In the genomic region with DNA sequence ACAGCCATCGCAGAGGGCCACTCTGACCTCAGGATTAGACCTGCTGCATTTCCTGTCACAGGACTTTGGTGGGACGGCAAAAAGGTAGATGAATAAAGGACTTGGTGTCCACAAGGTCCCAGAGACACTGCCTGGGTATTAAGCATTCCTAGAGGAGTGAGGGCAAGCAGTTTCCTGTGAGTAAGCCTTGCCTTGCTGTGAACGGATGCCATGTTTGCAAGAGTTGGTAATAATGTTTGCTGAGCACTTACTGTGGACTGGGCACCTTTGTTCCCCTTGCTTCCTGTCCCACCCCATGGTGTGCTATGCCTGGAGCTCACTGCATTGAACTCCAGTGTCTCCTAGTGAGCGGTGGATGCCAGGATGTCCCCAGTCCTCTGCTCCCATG, we compare ENCODE assay signal across 1 cellular context.
TF ChIP-seq lines count a peak whose summit lies in the region.

No MANE protein-coding gene starts in this region.

TF ChIP-seq in HepG2, 621 proteins besides CTCF, POLR2A, EP300 and RAD21 (continued from another document):
- TF ChIP-seq, protein P1, sequence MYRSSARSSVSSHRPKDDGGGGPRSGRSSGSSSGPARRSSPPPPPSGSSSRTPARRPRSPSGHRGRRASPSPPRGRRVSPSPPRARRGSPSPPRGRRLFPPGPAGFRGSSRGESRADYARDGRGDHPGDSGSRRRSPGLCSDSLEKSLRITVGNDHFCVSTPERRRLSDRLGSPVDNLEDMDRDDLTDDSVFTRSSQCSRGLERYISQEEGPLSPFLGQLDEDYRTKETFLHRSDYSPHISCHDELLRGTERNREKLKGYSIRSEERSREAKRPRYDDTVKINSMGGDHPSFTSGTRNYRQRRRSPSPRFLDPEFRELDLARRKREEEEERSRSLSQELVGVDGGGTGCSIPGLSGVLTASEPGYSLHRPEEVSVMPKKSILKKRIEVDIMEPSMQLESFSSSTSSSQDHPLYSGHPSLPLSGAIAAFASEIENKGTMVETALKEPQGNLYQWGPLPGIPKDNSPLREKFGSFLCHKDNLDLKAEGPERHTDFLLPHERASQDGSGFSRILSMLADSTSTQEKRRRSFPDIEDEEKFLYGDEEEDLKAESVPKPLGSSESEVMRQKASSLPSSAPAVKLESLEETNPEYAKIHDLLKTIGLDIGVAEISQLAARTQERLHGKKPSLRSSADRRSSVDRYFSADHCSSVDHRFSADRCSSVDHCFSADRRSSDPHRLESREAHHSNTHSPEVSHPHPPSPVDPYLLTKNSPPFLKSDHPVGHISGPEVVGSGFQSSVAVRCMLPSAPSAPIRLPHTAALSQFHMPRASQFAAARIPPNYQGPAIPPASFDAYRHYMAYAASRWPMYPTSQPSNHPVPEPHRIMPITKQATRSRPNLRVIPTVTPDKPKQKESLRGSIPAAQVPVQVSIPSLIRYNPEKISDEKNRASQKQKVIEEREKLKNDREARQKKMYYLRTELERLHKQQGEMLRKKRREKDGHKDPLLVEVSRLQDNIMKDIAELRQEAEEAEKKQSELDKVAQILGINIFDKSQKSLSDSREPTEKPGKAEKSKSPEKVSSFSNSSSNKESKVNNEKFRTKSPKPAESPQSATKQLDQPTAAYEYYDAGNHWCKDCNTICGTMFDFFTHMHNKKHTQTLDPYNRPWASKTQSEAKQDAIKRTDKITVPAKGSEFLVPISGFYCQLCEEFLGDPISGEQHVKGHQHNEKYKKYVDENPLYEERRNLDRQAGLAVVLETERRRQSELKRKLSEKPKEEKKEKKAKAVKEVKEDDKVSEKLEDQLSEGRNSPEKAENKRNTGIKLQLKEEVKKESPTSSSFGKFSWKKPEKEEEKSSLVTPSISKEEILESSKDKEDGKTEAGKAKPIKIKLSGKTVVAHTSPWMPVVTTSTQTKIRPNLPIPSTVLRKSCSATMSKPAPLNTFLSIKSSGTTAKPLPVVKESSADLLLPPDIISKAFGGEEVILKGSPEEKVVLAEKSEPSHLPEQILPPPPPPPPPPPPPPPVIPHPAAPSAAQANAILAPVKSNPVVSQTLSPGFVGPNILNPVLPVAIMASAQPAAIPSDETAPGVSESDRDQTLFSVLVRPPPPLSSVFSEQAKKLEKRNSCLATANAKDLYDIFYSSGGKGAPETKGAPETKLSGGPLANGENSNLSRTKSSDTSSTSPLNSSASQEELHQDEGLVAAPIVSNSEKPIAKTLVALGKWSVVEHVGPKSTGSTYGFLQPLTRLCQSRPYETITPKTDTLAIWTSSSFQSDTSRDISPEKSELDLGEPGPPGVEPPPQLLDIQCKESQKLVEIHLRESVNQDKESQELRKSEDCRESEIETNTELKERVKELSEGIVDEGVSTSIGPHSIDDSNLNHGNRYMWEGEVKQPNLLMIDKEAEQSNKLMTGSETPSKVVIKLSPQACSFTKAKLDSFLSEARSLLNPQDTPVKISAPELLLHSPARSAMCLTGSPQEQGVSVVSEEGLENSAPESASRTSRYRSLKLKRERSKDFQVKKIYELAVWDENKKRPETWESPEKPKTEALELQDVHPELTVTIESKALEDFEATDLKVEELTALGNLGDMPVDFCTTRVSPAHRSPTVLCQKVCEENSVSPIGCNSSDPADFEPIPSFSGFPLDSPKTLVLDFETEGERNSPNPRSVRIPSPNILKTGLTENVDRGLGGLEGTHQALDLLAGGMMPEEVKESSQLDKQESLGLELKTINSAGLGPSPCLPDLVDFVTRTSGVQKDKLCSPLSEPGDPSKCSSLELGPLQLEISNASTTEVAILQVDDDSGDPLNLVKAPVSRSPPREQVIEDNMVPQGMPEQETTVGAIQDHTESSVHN (CRISPR knock-in tag; IDR thresholded peaks at IDR 0.05), result no peak
